Comparison of ENCODE assay signal across 1 cellular context in genomic region chr5:10344461-10345106, GRCh38. TPM values are rescaled to one million over a fixed set of nuclear protein-coding genes. Genes with fewer than 3 reads are reported as not detected.
"Had no signal": no experiment of that assay in that cellular context is flagged by ENCODE, and none has a peak within 500 bp of the region (broad histone marks: within the 10 kb centered on the region; RNA-seq: fewer than 3 reads in every experiment).

No MANE protein-coding gene starts in this region.

RNA-seq across cellular contexts. Expression of gene CMBL, which starts 36.9 kb away (rescaled TPM):
- polyA plus RNA-seq: IgD-negative memory B cell had no signal
